ENCODE assay signal across 8 cellular contexts in genomic region chr13:19632915-19633339, GRCh38. TPM values are rescaled to one million over a fixed set of nuclear protein-coding genes. Genes with fewer than 3 reads are reported as not detected.
A peak's percentile ranks its signal among the peaks of the same experiment; 100 is the strongest.
DNase-seq lines count a peak whose midpoint lies in the region; TF ChIP-seq lines count a peak whose summit lies in the region.

No MANE protein-coding gene starts in this region.

- H3K27me3 ChIP-seq in stomach: no peaks in the 10 kb centered on the region

- no peaks in the 10 kb centered on the region for H3K9me3 ChIP-seq in stomach

- 16 to 19% (median 18%) methylated on average over 13 of the region's 13 CpGs for WGBS in stomach, 5 donors

- H3K27ac Mint-ChIP-seq in T-helper 1 cell treated with Interleukin-12 subunit alpha and Interleukin-12 subunit beta and Interleukin-4 antibody, amounts not matched to agents 30 μg/mL and 1 μg/mL, for 36 hours: peak overlapping the region; percentile 98

- intact Hi-C loops in stomach (cut with DNase I; ENCODE audit: low total_unique reads): no loop called here

- no peak for TF ChIP-seq CTCF in WI38 (IDR thresholded peaks at IDR 0.05; ENCODE audit: low read depth, low read length)
- no peak for TF ChIP-seq CTCF in stomach (IDR thresholded peaks at IDR 0.05)
- TF ChIP-seq CTCF in GM10266 (IDR thresholded peaks at IDR 0.05; ENCODE audit: control insufficient read depth, insufficient read depth, low read depth, missing control alignments): no peak

- peaks cover 2% of the 10 kb centered on the region for H3K27me3 Mint-ChIP-seq in T-helper 1 cell treated with Interleukin-12 subunit alpha and Interleukin-12 subunit beta and Interleukin-4 antibody, amounts not matched to agents 30 μg/mL and 1 μg/mL, for 36 hours (ENCODE audit: low read depth)

- peak overlapping the region; percentile 100 for H3K4me3 Mint-ChIP-seq in T-helper 1 cell treated with Interleukin-12 subunit alpha and Interleukin-12 subunit beta and Interleukin-4 antibody, amounts not matched to agents 30 μg/mL and 1 μg/mL, for 36 hours

- no peak for TF ChIP-seq POLR2A in stomach (IDR thresholded peaks at IDR 0.05)

- H3K4me1 ChIP-seq in stomach: peaks cover 9 to 46% (median 32%) of the 10 kb centered on the region in 4 donors

- peaks cover 18% of the 10 kb centered on the region for H3K4me1 Mint-ChIP-seq in T-helper 1 cell treated with Interleukin-12 subunit alpha and Interleukin-12 subunit beta and Interleukin-4 antibody, amounts not matched to agents 30 μg/mL and 1 μg/mL, for 36 hours (ENCODE audit: low read depth)

- H3K4me3 ChIP-seq in WI38 (ENCODE audit: low read depth, low read length) (peak overlapping the region; percentile 90), iPS-11a (ENCODE audit: low read depth, low read length) (peak overlapping the region; percentile 52), stomach (peak overlapping the region; percentile 83 to 88 (median 84))

- peak overlapping the region; percentile 92 to 97 (median 94) for H3K27ac ChIP-seq in stomach

- no peak for TF ChIP-seq EP300 in stomach (IDR thresholded peaks at IDR 0.05)

- no peaks in the 10 kb centered on the region for H3K36me3 ChIP-seq in stomach

- DNase-seq in T-helper 1 cell (no peak), stomach (no peak), NCI-H128 (lab: John Stamatoyannopoulos, UW; ENCODE audit: unreplicated experiment) (no peak), GM10266 (ENCODE audit: extremely low spot score) (no peak), NCI-H2196 (lab: John Stamatoyannopoulos, UW; ENCODE audit: unreplicated experiment) (no peak)

- H3K9me3 Mint-ChIP-seq in T-helper 1 cell treated with Interleukin-12 subunit alpha and Interleukin-12 subunit beta and Interleukin-4 antibody, amounts not matched to agents 30 μg/mL and 1 μg/mL, for 36 hours: peaks cover 8% of the 10 kb centered on the region

- peaks cover 8% of the 10 kb centered on the region for H3K36me3 Mint-ChIP-seq in T-helper 1 cell treated with Interleukin-12 subunit alpha and Interleukin-12 subunit beta and Interleukin-4 antibody, amounts not matched to agents 30 μg/mL and 1 μg/mL, for 36 hours (ENCODE audit: low read depth)

RNA-seq across cellular contexts. Expression of gene MPHOSPH8, which starts 0.5 kb away (rescaled TPM):
- 10 to 100 TPM; 22.2 to 69.2 (median 28.5) TPM for total RNA-seq in stomach
- polyA plus RNA-seq in stomach: 10 to 100 TPM; 15.1 to 51.3 (median 17.4) TPM
